In genomic region chr17:57562231-57562630, GRCh38 we compare ENCODE assay signal across 21 cellular contexts.
DNase-seq lines count a peak whose midpoint lies in the region; ATAC-seq and TF ChIP-seq lines count a peak whose summit lies in the region.
"Had no signal": no experiment of that assay in that cellular context is flagged by ENCODE, and none has a peak within 500 bp of the region (broad histone marks: within the 10 kb centered on the region; RNA-seq: fewer than 3 reads in every experiment).

No MANE protein-coding gene starts in this region.

- no peak overlapping the region for H3K27ac ChIP-seq in right cardiac atrium (ENCODE audit: low read length)
- no peak overlapping the region for H3K27ac ChIP-seq in heart left ventricle
- peak overlapping the region; percentile 49 to 72 (median 62) for H3K27ac ChIP-seq in thyroid gland
- H3K27ac ChIP-seq: breast epithelium, pancreas, sigmoid colon had no signal

- ATAC-seq in right cardiac atrium (peak; percentile 8 to 44), heart left ventricle (no peak), WTC11 (no peak), HG02610 (IDR thresholded peaks at IDR 0.05; ENCODE audit: unreplicated experiment) (no peak)
- ATAC-seq: pancreas, Right ventricle myocardium inferior had no signal

- no peak overlapping the region for H3K4me3 Mint-ChIP-seq in WTC11
- H3K4me3 Mint-ChIP-seq: CD14-positive monocyte, HFFc6 had no signal

- 79% methylated on average over 6 of the region's 6 CpGs for WGBS in right cardiac atrium
- 83 to 91% (median 87%) methylated on average over 6 of the region's 6 CpGs for WGBS in heart left ventricle, 4 donors
- 30 to 42% methylated on average over 6 of the region's 6 CpGs for WGBS in thyroid gland, 2 donors

- TF ChIP-seq POLR2A in heart left ventricle (IDR thresholded peaks at IDR 0.05) (no peak), thyroid gland (IDR thresholded peaks at IDR 0.05) (peak in 1 of 2 donors; percentile 22)

- no peaks in the 10 kb centered on the region for H3K9me3 Mint-ChIP-seq in WTC11
- H3K9me3 Mint-ChIP-seq: CD14-positive monocyte, HFFc6 had no signal

- no peaks in the 10 kb centered on the region for H3K27me3 Mint-ChIP-seq in WTC11 (ENCODE audit: low read depth)

- no peaks in the 10 kb centered on the region for H3K36me3 Mint-ChIP-seq in WTC11

- H3K4me1 Mint-ChIP-seq in WTC11: peaks cover 19% of the 10 kb centered on the region

- DNase-seq in right cardiac atrium (no peak), heart left ventricle (no peak), WTC11 (ENCODE audit: low spot score) (no peak), hippocampal formation (lab: John Stamatoyannopoulos, UW) (peak; percentile 22 to 37), thyroid gland (peak; percentile 88 to 90), GM13977 (ENCODE audit: low spot score) (no peak), cardiac septum (ENCODE audit: low spot score) (no peak)
- DNase-seq: ACHN, cortex of kidney, HFFc6, Karpas-422, mesenchymal stem cell, NCI-H1048, NCI-H1930, NCI-H345, pancreas, sigmoid colon had no signal

- no peak for TF ChIP-seq CTCF in heart left ventricle (IDR thresholded peaks at IDR 0.05)
- no peak for TF ChIP-seq CTCF in WTC11 (IDR thresholded peaks at IDR 0.05)
- TF ChIP-seq CTCF in thyroid gland (IDR thresholded peaks at IDR 0.05): no peak
- TF ChIP-seq CTCF in GM13977 (IDR thresholded peaks at IDR 0.05; ENCODE audit: extremely low read depth, insufficient read depth, missing control alignments): no peak

- intact Hi-C loops in right cardiac atrium (cut with DNase I): no loop called here
- intact Hi-C loops in heart left ventricle (cut with DNase I): no loop called here
- intact Hi-C loops in thyroid gland (cut with DNase I): no loop called here
- intact Hi-C loops in cardiac septum (cut with DNase I): no loop called here

- POLR2A ChIA-PET in WTC11 (lab: Charles Lee): no interaction called here

- no peaks in the 10 kb centered on the region for H3K4me1 ChIP-seq in right cardiac atrium (ENCODE audit: control insufficient read depth, insufficient read depth, low read length)
- H3K4me1 ChIP-seq in heart left ventricle: peaks cover 0 to 16% (median under 1%) of the 10 kb centered on the region in 12 donors
- H3K4me1 ChIP-seq in thyroid gland: peaks cover 10 to 26% of the 10 kb centered on the region in 2 donors
- H3K4me1 ChIP-seq: breast epithelium, pancreas had no signal

- H3K36me3 ChIP-seq in heart left ventricle (no peaks in the 10 kb centered on the region), thyroid gland (no peaks in the 10 kb centered on the region)
- H3K36me3 ChIP-seq: breast epithelium, pancreas, sigmoid colon had no signal

- H3K9me3 ChIP-seq in right cardiac atrium (ENCODE audit: control insufficient read depth, low read length) (no peaks in the 10 kb centered on the region), heart left ventricle (no peaks in the 10 kb centered on the region), thyroid gland (no peaks in the 10 kb centered on the region)
- H3K9me3 ChIP-seq: breast epithelium, pancreas, sigmoid colon had no signal

- peak overlapping the region; percentile 7; the same call in 1 of the 2 replicates for H3K27ac Mint-ChIP-seq in WTC11
- H3K27ac Mint-ChIP-seq: CD14-positive monocyte, HFFc6 had no signal

- CTCF ChIA-PET in WTC11 (lab: Charles Lee): interaction anchor here (0.7 to 1.8 kb wide), 4 partner anchors 9 to 478 kb away, joined by 3 to 5 read pairs (median 4); no protein-coding TSS in a partner anchor

- H3K4me3 ChIP-seq in right cardiac atrium (ENCODE audit: low read length) (no peak overlapping the region), heart left ventricle (no peak overlapping the region), thyroid gland (replicated peaks in 1 of 3) (no peak overlapping the region)
- H3K4me3 ChIP-seq: breast epithelium, pancreas, sigmoid colon had no signal

- H3K27me3 ChIP-seq in right cardiac atrium (ENCODE audit: control insufficient read depth, insufficient read depth): no peaks in the 10 kb centered on the region
- no peaks in the 10 kb centered on the region for H3K27me3 ChIP-seq in heart left ventricle
- no peaks in the 10 kb centered on the region for H3K27me3 ChIP-seq in thyroid gland
- H3K27me3 ChIP-seq: breast epithelium, pancreas, sigmoid colon had no signal

- in situ Hi-C loops in GM13977 (cut with MboI; ENCODE audit: low pct_unique_long_range_greater_than_20kb, low sequenced_read_pairs, unreplicated experiment): no loop called here

TF ChIP-seq in WTC11, 78 proteins besides CTCF, POLR2A, EP300 and RAD21:
- TF ChIP-seq OVOL2 (CRISPR knock-in tag; IDR thresholded peaks at IDR 0.05; ENCODE audit: borderline replicate concordance) (no peak), AR (CRISPR knock-in tag; IDR thresholded peaks at IDR 0.05) (no peak), RORB (CRISPR knock-in tag; IDR thresholded peaks at IDR 0.05) (no peak), GABPB1 (CRISPR knock-in tag; IDR thresholded peaks at IDR 0.05) (no peak), SMAD4 (CRISPR knock-in tag; IDR thresholded peaks at IDR 0.05) (no peak), ATF3 (CRISPR knock-in tag; conservative IDR thresholded peaks at IDR 0.05) (no peak), SMAD3 (CRISPR knock-in tag; IDR thresholded peaks at IDR 0.05; ENCODE audit: borderline replicate concordance) (no peak), FOXJ3 (CRISPR knock-in tag; IDR thresholded peaks at IDR 0.05; ENCODE audit: borderline replicate concordance) (no peak), E2F1 (CRISPR knock-in tag; IDR thresholded peaks at IDR 0.05) (no peak)
TF ChIP-seq in WTC11: peak in this region for 0.

Comparison
In these comparisons a context has a peak if more than half of its experiments do, and no peak if none do; other contexts are left out.
1. ATAC-seq: peak in right cardiac atrium (2 of 2); none in heart left ventricle (0 of 4), WTC11 (single experiment) and HG02610 (single experiment).
2. DNase-seq: peak in hippocampal formation (2 of 2) and thyroid gland (2 of 2); none in right cardiac atrium (0 of 3), heart left ventricle (0 of 5), WTC11 (single experiment), GM13977 (single experiment) and cardiac septum (single experiment).
3. H3K27ac ChIP-seq: peak in thyroid gland (3 of 3); none in right cardiac atrium (single experiment) and heart left ventricle (0 of 12).